In genomic region chr15:71103102-71103676, GRCh38 we compare ENCODE assay signal across 9 cellular contexts. TPM values are rescaled to one million over a fixed set of nuclear protein-coding genes. Genes with fewer than 3 reads are reported as not detected.
DNase-seq lines count a peak whose midpoint lies in the region; ATAC-seq and TF ChIP-seq lines count a peak whose summit lies in the region.
"Had no signal": no experiment of that assay in that cellular context is flagged by ENCODE, and none has a peak within 500 bp of the region (broad histone marks: within the 10 kb centered on the region; RNA-seq: fewer than 3 reads in every experiment).

No MANE protein-coding gene starts in this region.

- H3K27ac ChIP-seq in spleen = no peak overlapping the region

- ATAC-seq in activated CD8-positive, alpha-beta T cell treated with anti-CD3 and anti-CD28 coated beads for 36 hours = no peak
- no peak for ATAC-seq in activated CD8-positive, alpha-beta T cell treated with anti-CD3 and anti-CD28 coated beads, Interleukin-2, amount 10 ng/mL, durations not matched to agents 7 days and 5 days
- ATAC-seq in GM21515 (IDR thresholded peaks at IDR 0.05; ENCODE audit: unreplicated experiment) = no peak

- no peak overlapping the region for H3K4me3 Mint-ChIP-seq in activated CD8-positive, alpha-beta T cell treated with anti-CD3 and anti-CD28 coated beads for 36 hours
- H3K4me3 Mint-ChIP-seq in activated CD8-positive, alpha-beta T cell treated with anti-CD3 and anti-CD28 coated beads, Interleukin-2, amount 10 ng/mL, durations not matched to agents 7 days and 5 days = no peak overlapping the region
- H3K4me3 Mint-ChIP-seq in progenitor cell of endocrine pancreas (ENCODE audit: low read depth) = no peak overlapping the region

- no peaks in the 10 kb centered on the region for H3K9me3 ChIP-seq in spleen

- H3K9me3 Mint-ChIP-seq in activated CD8-positive, alpha-beta T cell treated with anti-CD3 and anti-CD28 coated beads for 36 hours = no peaks in the 10 kb centered on the region
- H3K9me3 Mint-ChIP-seq in activated CD8-positive, alpha-beta T cell treated with anti-CD3 and anti-CD28 coated beads, Interleukin-2, amount 10 ng/mL, durations not matched to agents 7 days and 5 days (ENCODE audit: insufficient read depth) = no peaks in the 10 kb centered on the region
- H3K9me3 Mint-ChIP-seq in progenitor cell of endocrine pancreas (ENCODE audit: low read depth) = no peaks in the 10 kb centered on the region

- intact Hi-C loops in activated CD8-positive, alpha-beta T cell treated with anti-CD3 and anti-CD28 coated beads for 36 hours (cut with micrococcal nuclease) = no loop called here
- intact Hi-C loops in spleen (cut with DNase I; ENCODE audit: low total_unique reads) = no loop called here

- no peaks in the 10 kb centered on the region for H3K4me1 ChIP-seq in spleen

- no peaks in the 10 kb centered on the region for H3K36me3 Mint-ChIP-seq in activated CD8-positive, alpha-beta T cell treated with anti-CD3 and anti-CD28 coated beads for 36 hours (ENCODE audit: low read depth)
- no peaks in the 10 kb centered on the region for H3K36me3 Mint-ChIP-seq in activated CD8-positive, alpha-beta T cell treated with anti-CD3 and anti-CD28 coated beads, Interleukin-2, amount 10 ng/mL, durations not matched to agents 7 days and 5 days (ENCODE audit: low read depth)
- no peaks in the 10 kb centered on the region for H3K36me3 Mint-ChIP-seq in progenitor cell of endocrine pancreas (ENCODE audit: insufficient read depth)
- H3K36me3 Mint-ChIP-seq: activated naive CD4-positive, alpha-beta T cell treated with anti-CD3 and anti-CD28 coated beads, Interleukin-2, amount 50 U/mL, for 72 hours had no signal

- peaks cover 4% of the 10 kb centered on the region for H3K27me3 Mint-ChIP-seq in activated CD8-positive, alpha-beta T cell treated with anti-CD3 and anti-CD28 coated beads for 36 hours
- no peaks in the 10 kb centered on the region for H3K27me3 Mint-ChIP-seq in activated CD8-positive, alpha-beta T cell treated with anti-CD3 and anti-CD28 coated beads, Interleukin-2, amount 10 ng/mL, durations not matched to agents 7 days and 5 days (ENCODE audit: low read depth)
- H3K27me3 Mint-ChIP-seq in progenitor cell of endocrine pancreas = peaks cover 4% of the 10 kb centered on the region

- no peaks in the 10 kb centered on the region for H3K36me3 ChIP-seq in spleen

- no peak for TF ChIP-seq CTCF in activated CD8-positive, alpha-beta T cell treated with anti-CD3 and anti-CD28 coated beads for 36 hours (IDR thresholded peaks at IDR 0.05)
- TF ChIP-seq CTCF in progenitor cell of endocrine pancreas (IDR thresholded peaks at IDR 0.05; ENCODE audit: unreplicated experiment) (peak; percentile 60), spleen (IDR thresholded peaks at IDR 0.05 in 8 of 11, conservative IDR thresholded peaks at IDR 0.05 in 3 of 11) (peak in 2 of 11 experiments; percentile 11 to 16)

- H3K27me3 ChIP-seq in spleen (replicated peaks in 1 of 7) = peaks cover 0 to 12% (median 0%) of the 10 kb centered on the region in 7 donors

- TF ChIP-seq POLR2A in spleen (IDR thresholded peaks at IDR 0.05) = no peak

- POLR2A ChIA-PET in activated CD8-positive, alpha-beta T cell treated with anti-CD3 and anti-CD28 coated beads for 36 hours (lab: Charles Lee) = no interaction called here
- POLR2A ChIA-PET in activated CD8-positive, alpha-beta T cell treated with anti-CD3 and anti-CD28 coated beads, Interleukin-2, amount 10 ng/mL, durations not matched to agents 7 days and 5 days (lab: Charles Lee) = no interaction called here

- CTCF ChIA-PET in activated CD8-positive, alpha-beta T cell treated with anti-CD3 and anti-CD28 coated beads for 36 hours (lab: Charles Lee) = no interaction called here
- CTCF ChIA-PET in activated CD8-positive, alpha-beta T cell treated with anti-CD3 and anti-CD28 coated beads, Interleukin-2, amount 10 ng/mL, durations not matched to agents 7 days and 5 days (lab: Charles Lee) = no interaction called here

- peaks cover 3% of the 10 kb centered on the region for H3K4me1 Mint-ChIP-seq in activated CD8-positive, alpha-beta T cell treated with anti-CD3 and anti-CD28 coated beads for 36 hours (ENCODE audit: low read depth)
- H3K4me1 Mint-ChIP-seq in activated CD8-positive, alpha-beta T cell treated with anti-CD3 and anti-CD28 coated beads, Interleukin-2, amount 10 ng/mL, durations not matched to agents 7 days and 5 days (ENCODE audit: low read depth) = no peaks in the 10 kb centered on the region
- no peaks in the 10 kb centered on the region for H3K4me1 Mint-ChIP-seq in progenitor cell of endocrine pancreas (ENCODE audit: low read depth)

- H3K27ac Mint-ChIP-seq in activated CD8-positive, alpha-beta T cell treated with anti-CD3 and anti-CD28 coated beads for 36 hours = no peak overlapping the region
- H3K27ac Mint-ChIP-seq in activated CD8-positive, alpha-beta T cell treated with anti-CD3 and anti-CD28 coated beads, Interleukin-2, amount 10 ng/mL, durations not matched to agents 7 days and 5 days = no peak overlapping the region
- H3K27ac Mint-ChIP-seq in progenitor cell of endocrine pancreas = no peak overlapping the region
- H3K27ac Mint-ChIP-seq: activated naive CD4-positive, alpha-beta T cell treated with anti-CD3 and anti-CD28 coated beads, Interleukin-2, amount 50 U/mL, for 72 hours had no signal

- WGBS in spleen, 5 donors = 43 to 72% (median 69%) methylated on average over 2 of the region's 2 CpGs

- no peak overlapping the region for H3K4me3 ChIP-seq in spleen

- peak; percentile 2 for DNase-seq in activated CD8-positive, alpha-beta T cell treated with anti-CD3 and anti-CD28 coated beads for 36 hours
- DNase-seq in activated CD8-positive, alpha-beta T cell treated with anti-CD3 and anti-CD28 coated beads, Interleukin-2, amount 10 ng/mL, durations not matched to agents 7 days and 5 days = no peak
- DNase-seq in LHCN-M2 (ENCODE audit: low read depth) = peak; percentile 55
- peak; percentile 18 for DNase-seq in cerebellar cortex (ENCODE audit: low spot score)
- DNase-seq in progenitor cell of endocrine pancreas (ENCODE audit: low spot score, unreplicated experiment) = no peak
- DNase-seq in mesenteric fat pad (ENCODE audit: low spot score) = no peak
- DNase-seq in spleen = no peak

RNA-seq across cellular contexts. Expression of gene THSD4, which starts 12.1 kb away (rescaled TPM):
- not detected for total RNA-seq in activated CD8-positive, alpha-beta T cell treated with anti-CD3 and anti-CD28 coated beads for 36 hours
- not detected for total RNA-seq in activated CD8-positive, alpha-beta T cell treated with anti-CD3 and anti-CD28 coated beads, Interleukin-2, amount 10 ng/mL, durations not matched to agents 7 days and 5 days
- total RNA-seq in LHCN-M2 (2014; rRNA removed) (10.4 and 13.0 TPM in 2 replicates), progenitor cell of endocrine pancreas (6.7 and 6.8 TPM in 2 replicates), mesenteric fat pad (5.1 TPM), spleen (10 to 100 TPM in 2 of 7 donors, 1 to 10 TPM in 5; 1.9 to 11.3 (median 4.3) TPM)
- 2.8 TPM for polyA plus RNA-seq in LHCN-M2 (2012)
- under 1 TPM; 0.29 to 0.93 (median 0.30) TPM for polyA plus RNA-seq in spleen
- total RNA-seq: activated naive CD4-positive, alpha-beta T cell treated with anti-CD3 and anti-CD28 coated beads, Interleukin-2, amount 50 U/mL, for 72 hours had no signal

Comparison
In these comparisons a context has a peak if more than half of its experiments do, and no peak if none do; other contexts are left out.
1. DNase-seq: peak in activated CD8-positive, alpha-beta T cell treated with anti-CD3 and anti-CD28 coated beads for 36 hours (single experiment), LHCN-M2 (single experiment) and cerebellar cortex (single experiment); none in activated CD8-positive, alpha-beta T cell treated with anti-CD3 and anti-CD28 coated beads, Interleukin-2, amount 10 ng/mL, durations not matched to agents 7 days and 5 days (single experiment), progenitor cell of endocrine pancreas (single experiment), mesenteric fat pad (single experiment) and spleen (single experiment).